Comparison of ENCODE assay signal across 8 cellular contexts in genomic region chr7:100836812-100837098, GRCh38. TPM values are rescaled to one million over a fixed set of nuclear protein-coding genes. Genes with fewer than 3 reads are reported as not detected.
A peak's percentile ranks its signal among the peaks of the same experiment; 100 is the strongest.
DNase-seq lines count a peak whose midpoint lies in the region; ATAC-seq, FAIRE-seq and TF ChIP-seq lines count a peak whose summit lies in the region.

No MANE protein-coding gene starts in this region.

- no peak for TF ChIP-seq CTCF in dorsolateral prefrontal cortex (IDR thresholded peaks at IDR 0.05 in 54 of 56, conservative IDR thresholded peaks at IDR 0.05 in 2 of 56; ENCODE audit: low read depth in 1 of 56, partially characterized antibody in 56 of 56)

- peaks cover 1% of the 10 kb centered on the region for H3K27me3 Mint-ChIP-seq in IgD-negative memory B cell
- H3K27me3 Mint-ChIP-seq in natural killer cell treated with Interleukin-12 subunit alpha and Interleukin-12 subunit beta and Interleukin-15 and Interleukin-18, amount 100 ng/mL, for 72 hours = no peaks in the 10 kb centered on the region

- no peaks in the 10 kb centered on the region for H3K36me3 Mint-ChIP-seq in IgD-negative memory B cell
- no peaks in the 10 kb centered on the region for H3K36me3 Mint-ChIP-seq in natural killer cell treated with Interleukin-12 subunit alpha and Interleukin-12 subunit beta and Interleukin-15 and Interleukin-18, amount 100 ng/mL, for 72 hours

- H3K4me1 Mint-ChIP-seq in IgD-negative memory B cell = peaks cover 3 to 8% (median 4%) of the 10 kb centered on the region in 3 donors
- peaks cover 3 to 12% of the 10 kb centered on the region in 2 donors for H3K4me1 Mint-ChIP-seq in natural killer cell treated with Interleukin-12 subunit alpha and Interleukin-12 subunit beta and Interleukin-15 and Interleukin-18, amount 100 ng/mL, for 72 hours (ENCODE audit: low read depth in 2 of 2)

- H3K4me3 Mint-ChIP-seq in IgD-negative memory B cell = peak overlapping the region; percentile 83 to 97 (median 90)
- H3K4me3 Mint-ChIP-seq in natural killer cell treated with Interleukin-12 subunit alpha and Interleukin-12 subunit beta and Interleukin-15 and Interleukin-18, amount 100 ng/mL, for 72 hours = peak overlapping the region; percentile 69

- no peak overlapping the region for H3K27ac Mint-ChIP-seq in IgD-negative memory B cell
- peak overlapping the region; percentile 67 to 85 for H3K27ac Mint-ChIP-seq in natural killer cell treated with Interleukin-12 subunit alpha and Interleukin-12 subunit beta and Interleukin-15 and Interleukin-18, amount 100 ng/mL, for 72 hours

- no peak for FAIRE-seq in HTR-8/SVneo (lab: Jason Lieb, UNC)

- peaks cover 0 to 1% (median 0%) of the 10 kb centered on the region in 3 donors for H3K9me3 Mint-ChIP-seq in IgD-negative memory B cell
- no peaks in the 10 kb centered on the region for H3K9me3 Mint-ChIP-seq in natural killer cell treated with Interleukin-12 subunit alpha and Interleukin-12 subunit beta and Interleukin-15 and Interleukin-18, amount 100 ng/mL, for 72 hours

- peak; percentile 3 for DNase-seq in AG08396 (ENCODE audit: low spot score)
- no peak for DNase-seq in dorsolateral prefrontal cortex
- no peak for DNase-seq in natural killer cell treated with Interleukin-12 subunit alpha and Interleukin-12 subunit beta and Interleukin-15 and Interleukin-18, amount 100 ng/mL, for 72 hours (ENCODE audit: low spot score)
- no peak for DNase-seq in HTR-8/SVneo (ENCODE audit: insufficient read length, low spot score)
- no peak for DNase-seq in GM03348 (ENCODE audit: low spot score)
- DNase-seq in putamen (ENCODE audit: low spot score) = no peak

- intact Hi-C loops in dorsolateral prefrontal cortex (cut with DNase I) = loop anchor here (1.0 to 10.0 kb wide), 5 partner anchors 36 to 222 kb away; partner anchors contain the start of genes MOSPD3 (in 1 of the 2), POP7 (in 1 of the 2), SRRT (in 1 of the 2) and UFSP1 (in 1 of the 2)

- H3K27me3 ChIP-seq in dorsolateral prefrontal cortex = no peaks in the 10 kb centered on the region

- H3K27ac ChIP-seq in dorsolateral prefrontal cortex = peak overlapping the region; percentile 1 to 96 (median 86)

- no peak for ATAC-seq in natural killer cell treated with Interleukin-12 subunit alpha and Interleukin-12 subunit beta and Interleukin-15 and Interleukin-18, amount 100 ng/mL, for 72 hours
- no peak for ATAC-seq in GM19395 (IDR thresholded peaks at IDR 0.05; ENCODE audit: unreplicated experiment)

- peak overlapping the region; percentile 24 to 77 (median 62) for H3K4me3 ChIP-seq in dorsolateral prefrontal cortex

RNA-seq across cellular contexts. Expression of gene EPHB4, which starts 9.4 kb away (rescaled TPM):
- not detected for polyA plus RNA-seq in IgD-negative memory B cell
- 10 to 100 TPM in 3 of 120 experiments, 1 to 10 TPM in 117; 2.4 to 17.5 (median 5.4) TPM for total RNA-seq in dorsolateral prefrontal cortex
- 1 to 10 TPM; 1.2 to 3.0 TPM for total RNA-seq in natural killer cell treated with Interleukin-12 subunit alpha and Interleukin-12 subunit beta and Interleukin-15 and Interleukin-18, amount 100 ng/mL, for 72 hours

RNA-seq across cellular contexts. Expression of gene SLC12A9, which starts 15.8 kb away (rescaled TPM):
- polyA plus RNA-seq in IgD-negative memory B cell = 11.4 TPM
- 10 to 100 TPM; 15.8 to 54.2 (median 30.1) TPM for total RNA-seq in dorsolateral prefrontal cortex
- 10 to 100 TPM; 32.7 to 38.7 TPM for total RNA-seq in natural killer cell treated with Interleukin-12 subunit alpha and Interleukin-12 subunit beta and Interleukin-15 and Interleukin-18, amount 100 ng/mL, for 72 hours

RNA-seq across cellular contexts. Expression of gene TRIP6, which starts 30.4 kb away (rescaled TPM):
- 4.6 TPM for polyA plus RNA-seq in IgD-negative memory B cell
- 10 to 100 TPM; 12.5 to 46.7 (median 23.4) TPM for total RNA-seq in dorsolateral prefrontal cortex
- total RNA-seq in natural killer cell treated with Interleukin-12 subunit alpha and Interleukin-12 subunit beta and Interleukin-15 and Interleukin-18, amount 100 ng/mL, for 72 hours = 1 to 10 TPM; 2.7 to 7.4 TPM

RNA-seq across cellular contexts. Expression of gene SRRT, which starts 38.1 kb away (rescaled TPM):
- polyA plus RNA-seq in IgD-negative memory B cell = 79.7 TPM
- total RNA-seq in dorsolateral prefrontal cortex = 100 to 1,000 TPM in 56 of 120 experiments, 10 to 100 TPM in 64; 60.4 to 142 (median 97.9) TPM
- 100 to 1,000 TPM; 212 to 391 TPM for total RNA-seq in natural killer cell treated with Interleukin-12 subunit alpha and Interleukin-12 subunit beta and Interleukin-15 and Interleukin-18, amount 100 ng/mL, for 72 hours

RNA-seq across cellular contexts. Expression of gene UFSP1, which starts 52.8 kb away (rescaled TPM):
- polyA plus RNA-seq in IgD-negative memory B cell = 2.5 TPM
- 1 to 10 TPM in 118 of 120 experiments, under 1 TPM in 2; 0.51 to 5.4 (median 2.7) TPM for total RNA-seq in dorsolateral prefrontal cortex
- 1 to 10 TPM; 1.8 to 6.0 TPM for total RNA-seq in natural killer cell treated with Interleukin-12 subunit alpha and Interleukin-12 subunit beta and Interleukin-15 and Interleukin-18, amount 100 ng/mL, for 72 hours

Comparison
In these comparisons a context has a peak if more than half of its experiments do, and no peak if none do; other contexts are left out.
1. H3K27ac Mint-ChIP-seq: peak in natural killer cell treated with Interleukin-12 subunit alpha and Interleukin-12 subunit beta and Interleukin-15 and Interleukin-18, amount 100 ng/mL, for 72 hours (2 of 2); none in IgD-negative memory B cell (0 of 3).